In the genomic region with DNA sequence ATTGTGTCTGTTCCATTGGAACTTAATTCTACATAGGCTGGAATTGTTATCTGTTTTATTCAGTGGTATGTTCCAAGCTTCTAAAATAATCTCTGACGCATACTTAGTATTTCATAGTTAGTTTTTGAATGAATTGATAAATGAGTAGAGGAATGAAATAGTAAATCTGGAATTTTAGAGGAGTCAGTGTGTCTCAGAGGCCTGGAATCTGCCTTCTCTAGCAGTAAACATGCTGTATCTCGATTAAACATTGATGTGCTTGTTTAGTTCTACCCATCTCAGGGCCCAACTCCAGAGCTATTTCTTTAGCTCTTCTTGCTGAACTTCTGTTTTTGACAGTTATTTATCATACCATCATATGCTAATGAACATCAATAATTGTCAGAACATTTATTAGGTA, we compare ENCODE assay signal across 11 cellular contexts.
"Had no signal": no experiment of that assay in that cellular context is flagged by ENCODE, and none has a peak within 500 bp of the region (broad histone marks: within the 10 kb centered on the region; RNA-seq: fewer than 3 reads in every experiment).

No MANE protein-coding gene starts in this region.

- H3K4me3 ChIP-seq: GM23248, GM23338, HAP-1 had no signal

- H2AFZ ChIP-seq: GM23248, GM23338 had no signal

- H3K4me3 Mint-ChIP-seq: GM23338, H9, HFFc6 had no signal

- H3K27ac Mint-ChIP-seq: GM23338, H9, HFFc6 had no signal

- H3K4me1 Mint-ChIP-seq: GM23338, H9 had no signal

- H3K4me2 ChIP-seq: GM23338 had no signal

- H3K9me3 Mint-ChIP-seq: GM23338 had no signal

- FAIRE-seq: H1, H54 had no signal

- H3K27ac ChIP-seq: GM23248 had no signal

- H3K36me3 ChIP-seq: HAP-1 had no signal

- H3K9me3 ChIP-seq: HAP-1 had no signal

- ATAC-seq: GM23338, HCT116 had no signal

- DNase-seq: GM23248, GOT3, H7, H9, HCEC 1CT, HFFc6 had no signal

- H3K9ac ChIP-seq: GM23248 had no signal
